6 cellular contexts compared by ENCODE assay signal in the genomic region with DNA sequence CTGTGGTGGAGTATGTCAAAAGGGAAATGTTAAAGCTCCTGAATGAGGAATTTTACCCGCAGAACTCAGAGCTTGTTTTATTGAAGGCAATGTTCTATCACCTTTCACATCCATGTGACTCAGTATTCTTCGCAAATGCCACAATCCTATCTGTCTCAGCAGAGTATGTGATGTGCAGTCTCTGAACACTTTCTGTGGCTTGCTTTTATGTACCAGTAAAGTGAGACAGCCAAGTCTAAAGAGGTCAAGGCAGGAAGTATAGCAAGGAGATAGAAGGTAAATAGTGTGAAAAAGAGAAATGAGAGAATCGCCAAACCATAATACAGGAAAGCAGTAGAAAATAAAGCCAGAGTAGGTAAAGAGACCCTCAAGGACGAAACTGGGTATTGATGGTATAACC.
"Had no signal": no experiment of that assay in that cellular context is flagged by ENCODE, and none has a peak within 500 bp of the region (broad histone marks: within the 10 kb centered on the region; RNA-seq: fewer than 3 reads in every experiment).

No MANE protein-coding gene starts in this region.

- ATAC-seq: HepG2, K562 had no signal

- H3K4me3 ChIP-seq: K562 had no signal

- H3K27ac ChIP-seq: HL-60 had no signal

- DNase-seq: IMR-90, KBM-7, KG1 had no signal
